10 cellular contexts compared by ENCODE assay signal in the genomic region with DNA sequence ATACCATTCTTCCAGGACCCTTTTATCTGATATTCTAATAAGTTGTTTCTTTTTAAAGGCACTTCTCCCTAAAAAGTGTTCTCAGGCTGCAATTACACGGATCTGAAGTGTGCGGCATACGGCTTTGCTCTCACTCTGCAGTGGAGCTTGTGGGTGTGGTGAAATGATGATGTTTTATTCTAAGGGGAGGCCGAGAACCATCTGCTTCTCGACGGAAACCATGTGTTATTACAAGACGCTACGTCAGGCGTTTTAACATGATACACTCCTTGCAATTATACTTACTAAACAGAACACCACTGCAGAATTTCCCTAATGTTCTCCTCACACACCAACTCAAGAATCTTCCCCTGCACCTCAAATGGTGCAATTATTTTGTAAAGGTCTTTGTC. TPM values are rescaled to one million over a fixed set of nuclear protein-coding genes. Genes with fewer than 3 reads are reported as not detected.
DNase-seq lines count a peak whose midpoint lies in the region; ATAC-seq and TF ChIP-seq lines count a peak whose summit lies in the region.
"Had no signal": no experiment of that assay in that cellular context is flagged by ENCODE, and none has a peak within 500 bp of the region (broad histone marks: within the 10 kb centered on the region; RNA-seq: fewer than 3 reads in every experiment).

No MANE protein-coding gene starts in this region.

- H3K79me2 ChIP-seq in DND-41 (ENCODE audit: insufficient read depth, low read length), result no peaks in the 10 kb centered on the region
- H3K79me2 ChIP-seq: hepatocyte had no signal

- H3K27ac ChIP-seq in DND-41 (ENCODE audit: low read length), result peak overlapping the region; percentile 70; the same call in 1 of the 2 replicates
- H3K27ac ChIP-seq: dorsolateral prefrontal cortex, hepatocyte had no signal

- H3K27me3 ChIP-seq in DND-41 (ENCODE audit: insufficient read depth, low read length, poor library complexity), result no peaks in the 10 kb centered on the region
- H3K27me3 ChIP-seq: hepatocyte had no signal

- peak overlapping the region; percentile 32; the same call in 1 of the 2 replicates for H3K9ac ChIP-seq in DND-41 (ENCODE audit: low read depth, low read length)

- no peaks in the 10 kb centered on the region for H3K9me3 ChIP-seq in DND-41 (ENCODE audit: insufficient read depth, low read length, severe bottlenecking)

- H4K20me1 ChIP-seq in DND-41 (ENCODE audit: insufficient read depth, low read length), result no peaks in the 10 kb centered on the region

- ATAC-seq in DND-41 (ENCODE audit: insufficient read depth, low read depth), result no peak
- no peak for ATAC-seq in HG03354 (IDR thresholded peaks at IDR 0.05; ENCODE audit: poor library complexity, severe bottlenecking, unreplicated experiment)

- no peak for TF ChIP-seq CTCF in DND-41 (IDR thresholded peaks at IDR 0.05; ENCODE audit: borderline replicate concordance, extremely low read depth, low read length, poor library complexity, severe bottlenecking)

- peak overlapping the region; percentile 52; the same call in 1 of the 2 replicates for H3K4me2 ChIP-seq in DND-41 (ENCODE audit: insufficient read depth, low read length)

- peaks cover 37% of the 10 kb centered on the region for H3K4me1 ChIP-seq in DND-41 (ENCODE audit: insufficient read depth, low read length)

- DNase-seq in AG08396 (ENCODE audit: low spot score), result peak; percentile 16
- DNase-seq in DND-41, result no peak
- DNase-seq in NCI-H1436 treated with DMSO at 0.1 percent for 48 hours (lab: John Stamatoyannopoulos, UW), result peak; percentile 5
- DNase-seq in fibroblast of gingiva (ENCODE audit: low read depth), result peak; percentile 53
- no peak for DNase-seq in T1000 (lab: John Stamatoyannopoulos, UW)
- no peak for DNase-seq in NCI-H2029 treated with DMSO at 0.1 percent for 48 hours (lab: John Stamatoyannopoulos, UW)
- DNase-seq in H4 (ENCODE audit: low spot score), result no peak

- no peak overlapping the region for H3K4me3 ChIP-seq in DND-41 (ENCODE audit: low read depth in 1 of 2, low read length in 2 of 2)
- H3K4me3 ChIP-seq: hepatocyte had no signal

- H2AFZ ChIP-seq in DND-41 (ENCODE audit: low read depth, low read length), result peak overlapping the region; percentile 21; the same call in 1 of the 2 replicates
- H2AFZ ChIP-seq: hepatocyte had no signal

- no peaks in the 10 kb centered on the region for H3K36me3 ChIP-seq in DND-41 (ENCODE audit: insufficient read depth, low read length)

RNA-seq across cellular contexts. Expression of a gene that starts 34.9 kb away (rescaled TPM):
- 10.3 and 14.7 TPM in 2 replicates for total RNA-seq in H4 (2014; rRNA removed; shearing (Covaris generic))

Comparison
In these comparisons a context has a peak if more than half of its experiments do, and no peak if none do; other contexts are left out.
1. DNase-seq: peak in AG08396 (single experiment), NCI-H1436 treated with DMSO at 0.1 percent for 48 hours (single experiment) and fibroblast of gingiva (single experiment); none in DND-41 (single experiment), T1000 (single experiment), NCI-H2029 treated with DMSO at 0.1 percent for 48 hours (single experiment) and H4 (single experiment).